1 cellular context compared by ENCODE assay signal in the genomic region with DNA sequence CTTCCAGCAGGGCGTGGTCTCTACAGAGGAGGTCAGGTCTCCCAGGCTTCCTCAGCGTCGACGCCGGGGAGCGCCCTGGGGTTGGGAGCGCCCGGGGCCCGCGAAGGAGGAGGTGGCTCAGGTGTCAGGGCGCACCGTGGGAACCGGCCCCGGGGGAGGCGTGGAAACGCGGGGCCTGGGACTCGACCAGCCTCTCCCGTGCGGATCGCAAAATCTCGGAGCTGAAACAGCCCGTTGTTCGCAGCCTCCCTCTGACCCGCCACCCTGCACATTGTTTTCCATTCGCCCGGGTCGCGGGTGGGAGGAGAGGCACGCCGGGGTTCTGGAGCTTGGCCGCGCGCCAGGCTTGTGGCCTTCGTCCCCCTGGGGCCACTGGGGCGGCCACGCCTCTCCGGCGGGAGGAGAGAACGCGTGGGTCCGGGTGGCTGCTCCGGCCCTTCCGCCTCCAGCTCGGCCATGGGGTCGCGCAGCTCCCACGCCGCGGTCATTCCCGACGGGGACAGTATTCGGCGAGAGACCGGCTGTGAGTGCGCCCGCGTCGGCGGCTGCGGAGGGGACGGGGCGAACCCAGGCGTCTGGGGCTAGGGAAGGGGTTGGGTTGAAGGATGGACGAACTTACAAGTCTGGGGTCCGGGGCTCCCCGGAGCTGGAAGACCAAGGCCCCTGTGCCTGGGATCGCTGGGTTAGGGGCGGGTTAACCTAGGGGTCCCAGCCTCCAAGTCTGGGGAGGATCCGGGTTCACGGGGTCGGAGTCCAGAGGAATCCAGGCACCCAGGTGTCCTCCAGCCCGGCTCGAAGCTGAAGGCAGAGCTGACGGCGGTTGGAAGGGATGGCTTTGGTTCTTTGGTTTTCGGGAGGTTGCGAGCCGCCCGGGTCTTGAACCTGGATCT.
TF ChIP-seq lines count a peak whose summit lies in the region.

A gene (plus strand): TSS at position 433 of the 890 bp plus-strand sequence. CDS start 24 bp downstream, at position 457.

TF ChIP-seq in HepG2, 621 proteins besides CTCF, POLR2A, EP300 and RAD21 (continued from another document and continues in another):
- TF ChIP-seq, protein P1, sequence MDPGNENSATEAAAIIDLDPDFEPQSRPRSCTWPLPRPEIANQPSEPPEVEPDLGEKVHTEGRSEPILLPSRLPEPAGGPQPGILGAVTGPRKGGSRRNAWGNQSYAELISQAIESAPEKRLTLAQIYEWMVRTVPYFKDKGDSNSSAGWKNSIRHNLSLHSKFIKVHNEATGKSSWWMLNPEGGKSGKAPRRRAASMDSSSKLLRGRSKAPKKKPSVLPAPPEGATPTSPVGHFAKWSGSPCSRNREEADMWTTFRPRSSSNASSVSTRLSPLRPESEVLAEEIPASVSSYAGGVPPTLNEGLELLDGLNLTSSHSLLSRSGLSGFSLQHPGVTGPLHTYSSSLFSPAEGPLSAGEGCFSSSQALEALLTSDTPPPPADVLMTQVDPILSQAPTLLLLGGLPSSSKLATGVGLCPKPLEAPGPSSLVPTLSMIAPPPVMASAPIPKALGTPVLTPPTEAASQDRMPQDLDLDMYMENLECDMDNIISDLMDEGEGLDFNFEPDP (CRISPR knock-in tag; conservative IDR thresholded peaks at IDR 0.05): no peak
- TF ChIP-seq HHEX (CRISPR knock-in tag; IDR thresholded peaks at IDR 0.05) (no peak), NR2F1 (CRISPR knock-in tag; IDR thresholded peaks at IDR 0.05) (no peak), CHD4 (IDR thresholded peaks at IDR 0.05; ENCODE audit: borderline replicate concordance, low read length) (no peak), IRF2 (CRISPR knock-in tag; IDR thresholded peaks at IDR 0.05) (no peak), ZNF292 (CRISPR knock-in tag; IDR thresholded peaks at IDR 0.05; ENCODE audit: borderline replicate concordance, low read depth) (0 out of 2 replicates have a peak, but pooled peaks have one; percentile 7), AGO1 (IDR thresholded peaks at IDR 0.05; ENCODE audit: low read depth, low read length, poor library complexity, severe bottlenecking) (no peak), AGO2 (optimal IDR thresholded peaks at IDR 0.05; ENCODE audit: low read depth, low read length) (peak; percentile 48), ZNF616 (CRISPR knock-in tag; IDR thresholded peaks at IDR 0.05; ENCODE audit: low read depth) (0 out of 2 replicates have a peak, but pooled peaks have one; percentile 37), MTA1 (CRISPR knock-in tag; IDR thresholded peaks at IDR 0.05; ENCODE audit: borderline replicate concordance) (peak; percentile 88; the same call in 1 of the 2 replicates), SALL1 (CRISPR knock-in tag; IDR thresholded peaks at IDR 0.05) (no peak; the same call in 1 of the 2 replicates), RARG (CRISPR knock-in tag; IDR thresholded peaks at IDR 0.05; ENCODE audit: low read depth) (no peak), ZSCAN9 (CRISPR knock-in tag; IDR thresholded peaks at IDR 0.05; ENCODE audit: borderline replicate concordance) (no peak), FLYWCH1 (CRISPR knock-in tag; IDR thresholded peaks at IDR 0.05) (0 out of 2 replicates have a peak, but pooled peaks have one; percentile 47), GATAD2A (CRISPR knock-in tag; IDR thresholded peaks at IDR 0.05) (peak; percentile 28; the same call in 1 of the 2 replicates), PAWR (CRISPR knock-in tag; IDR thresholded peaks at IDR 0.05; ENCODE audit: borderline replicate concordance) (no peak), ZNF552 (CRISPR knock-in tag; IDR thresholded peaks at IDR 0.05; ENCODE audit: borderline replicate concordance) (no peak), ZNF572 (CRISPR knock-in tag; IDR thresholded peaks at IDR 0.05) (peak; percentile 92), SETDB1 (CRISPR knock-in tag; IDR thresholded peaks at IDR 0.05; ENCODE audit: borderline replicate concordance) (0 out of 2 replicates have a peak, but pooled peaks have one; percentile 52), TCF7 (IDR thresholded peaks at IDR 0.05; ENCODE audit: low read depth) (no peak), ZNF850 (CRISPR knock-in tag; conservative IDR thresholded peaks at IDR 0.05) (no peak), MAFG (CRISPR knock-in tag; IDR thresholded peaks at IDR 0.05) (peak; percentile 27; the same call in 1 of the 2 replicates)
- TF ChIP-seq, protein P2, sequence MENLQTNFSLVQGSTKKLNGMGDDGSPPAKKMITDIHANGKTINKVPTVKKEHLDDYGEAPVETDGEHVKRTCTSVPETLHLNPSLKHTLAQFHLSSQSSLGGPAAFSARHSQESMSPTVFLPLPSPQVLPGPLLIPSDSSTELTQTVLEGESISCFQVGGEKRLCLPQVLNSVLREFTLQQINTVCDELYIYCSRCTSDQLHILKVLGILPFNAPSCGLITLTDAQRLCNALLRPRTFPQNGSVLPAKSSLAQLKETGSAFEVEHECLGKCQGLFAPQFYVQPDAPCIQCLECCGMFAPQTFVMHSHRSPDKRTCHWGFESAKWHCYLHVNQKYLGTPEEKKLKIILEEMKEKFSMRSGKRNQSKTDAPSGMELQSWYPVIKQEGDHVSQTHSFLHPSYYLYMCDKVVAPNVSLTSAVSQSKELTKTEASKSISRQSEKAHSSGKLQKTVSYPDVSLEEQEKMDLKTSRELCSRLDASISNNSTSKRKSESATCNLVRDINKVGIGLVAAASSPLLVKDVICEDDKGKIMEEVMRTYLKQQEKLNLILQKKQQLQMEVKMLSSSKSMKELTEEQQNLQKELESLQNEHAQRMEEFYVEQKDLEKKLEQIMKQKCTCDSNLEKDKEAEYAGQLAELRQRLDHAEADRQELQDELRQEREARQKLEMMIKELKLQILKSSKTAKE (CRISPR knock-in tag; IDR thresholded peaks at IDR 0.05; ENCODE audit: borderline replicate concordance): peak; percentile 37; the same call in 1 of the 2 replicates
- TF ChIP-seq, protein P3, sequence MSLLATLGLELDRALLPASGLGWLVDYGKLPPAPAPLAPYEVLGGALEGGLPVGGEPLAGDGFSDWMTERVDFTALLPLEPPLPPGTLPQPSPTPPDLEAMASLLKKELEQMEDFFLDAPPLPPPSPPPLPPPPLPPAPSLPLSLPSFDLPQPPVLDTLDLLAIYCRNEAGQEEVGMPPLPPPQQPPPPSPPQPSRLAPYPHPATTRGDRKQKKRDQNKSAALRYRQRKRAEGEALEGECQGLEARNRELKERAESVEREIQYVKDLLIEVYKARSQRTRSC (CRISPR knock-in tag; IDR thresholded peaks at IDR 0.05; ENCODE audit: low read depth): no peak
- TF ChIP-seq, protein P4, sequence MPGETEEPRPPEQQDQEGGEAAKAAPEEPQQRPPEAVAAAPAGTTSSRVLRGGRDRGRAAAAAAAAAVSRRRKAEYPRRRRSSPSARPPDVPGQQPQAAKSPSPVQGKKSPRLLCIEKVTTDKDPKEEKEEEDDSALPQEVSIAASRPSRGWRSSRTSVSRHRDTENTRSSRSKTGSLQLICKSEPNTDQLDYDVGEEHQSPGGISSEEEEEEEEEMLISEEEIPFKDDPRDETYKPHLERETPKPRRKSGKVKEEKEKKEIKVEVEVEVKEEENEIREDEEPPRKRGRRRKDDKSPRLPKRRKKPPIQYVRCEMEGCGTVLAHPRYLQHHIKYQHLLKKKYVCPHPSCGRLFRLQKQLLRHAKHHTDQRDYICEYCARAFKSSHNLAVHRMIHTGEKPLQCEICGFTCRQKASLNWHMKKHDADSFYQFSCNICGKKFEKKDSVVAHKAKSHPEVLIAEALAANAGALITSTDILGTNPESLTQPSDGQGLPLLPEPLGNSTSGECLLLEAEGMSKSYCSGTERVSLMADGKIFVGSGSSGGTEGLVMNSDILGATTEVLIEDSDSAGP (CRISPR knock-in tag; IDR thresholded peaks at IDR 0.05; ENCODE audit: borderline replicate concordance): peak; percentile 70; the same call in 1 of the 2 replicates
- TF ChIP-seq, protein P5, sequence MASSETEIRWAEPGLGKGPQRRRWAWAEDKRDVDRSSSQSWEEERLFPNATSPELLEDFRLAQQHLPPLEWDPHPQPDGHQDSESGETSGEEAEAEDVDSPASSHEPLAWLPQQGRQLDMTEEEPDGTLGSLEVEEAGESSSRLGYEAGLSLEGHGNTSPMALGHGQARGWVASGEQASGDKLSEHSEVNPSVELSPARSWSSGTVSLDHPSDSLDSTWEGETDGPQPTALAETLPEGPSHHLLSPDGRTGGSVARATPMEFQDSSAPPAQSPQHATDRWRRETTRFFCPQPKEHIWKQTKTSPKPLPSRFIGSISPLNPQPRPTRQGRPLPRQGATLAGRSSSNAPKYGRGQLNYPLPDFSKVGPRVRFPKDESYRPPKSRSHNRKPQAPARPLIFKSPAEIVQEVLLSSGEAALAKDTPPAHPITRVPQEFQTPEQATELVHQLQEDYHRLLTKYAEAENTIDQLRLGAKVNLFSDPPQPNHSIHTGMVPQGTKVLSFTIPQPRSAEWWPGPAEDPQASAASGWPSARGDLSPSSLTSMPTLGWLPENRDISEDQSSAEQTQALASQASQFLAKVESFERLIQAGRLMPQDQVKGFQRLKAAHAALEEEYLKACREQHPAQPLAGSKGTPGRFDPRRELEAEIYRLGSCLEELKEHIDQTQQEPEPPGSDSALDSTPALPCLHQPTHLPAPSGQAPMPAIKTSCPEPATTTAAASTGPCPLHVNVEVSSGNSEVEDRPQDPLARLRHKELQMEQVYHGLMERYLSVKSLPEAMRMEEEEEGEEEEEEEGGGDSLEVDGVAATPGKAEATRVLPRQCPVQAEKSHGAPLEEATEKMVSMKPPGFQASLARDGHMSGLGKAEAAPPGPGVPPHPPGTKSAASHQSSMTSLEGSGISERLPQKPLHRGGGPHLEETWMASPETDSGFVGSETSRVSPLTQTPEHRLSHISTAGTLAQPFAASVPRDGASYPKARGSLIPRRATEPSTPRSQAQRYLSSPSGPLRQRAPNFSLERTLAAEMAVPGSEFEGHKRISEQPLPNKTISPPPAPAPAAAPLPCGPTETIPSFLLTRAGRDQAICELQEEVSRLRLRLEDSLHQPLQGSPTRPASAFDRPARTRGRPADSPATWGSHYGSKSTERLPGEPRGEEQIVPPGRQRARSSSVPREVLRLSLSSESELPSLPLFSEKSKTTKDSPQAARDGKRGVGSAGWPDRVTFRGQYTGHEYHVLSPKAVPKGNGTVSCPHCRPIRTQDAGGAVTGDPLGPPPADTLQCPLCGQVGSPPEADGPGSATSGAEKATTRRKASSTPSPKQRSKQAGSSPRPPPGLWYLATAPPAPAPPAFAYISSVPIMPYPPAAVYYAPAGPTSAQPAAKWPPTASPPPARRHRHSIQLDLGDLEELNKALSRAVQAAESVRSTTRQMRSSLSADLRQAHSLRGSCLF (CRISPR knock-in tag; IDR thresholded peaks at IDR 0.05; ENCODE audit: borderline replicate concordance): no peak
- TF ChIP-seq, protein P6, sequence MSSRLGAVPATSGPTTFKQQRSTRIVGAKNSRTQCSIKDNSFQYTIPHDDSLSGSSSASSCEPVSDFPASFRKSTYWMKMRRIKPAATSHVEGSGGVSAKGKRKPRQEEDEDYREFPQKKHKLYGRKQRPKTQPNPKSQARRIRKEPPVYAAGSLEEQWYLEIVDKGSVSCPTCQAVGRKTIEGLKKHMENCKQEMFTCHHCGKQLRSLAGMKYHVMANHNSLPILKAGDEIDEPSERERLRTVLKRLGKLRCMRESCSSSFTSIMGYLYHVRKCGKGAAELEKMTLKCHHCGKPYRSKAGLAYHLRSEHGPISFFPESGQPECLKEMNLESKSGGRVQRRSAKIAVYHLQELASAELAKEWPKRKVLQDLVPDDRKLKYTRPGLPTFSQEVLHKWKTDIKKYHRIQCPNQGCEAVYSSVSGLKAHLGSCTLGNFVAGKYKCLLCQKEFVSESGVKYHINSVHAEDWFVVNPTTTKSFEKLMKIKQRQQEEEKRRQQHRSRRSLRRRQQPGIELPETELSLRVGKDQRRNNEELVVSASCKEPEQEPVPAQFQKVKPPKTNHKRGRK (CRISPR knock-in tag; IDR thresholded peaks at IDR 0.05): peak; percentile 41; the same call in 1 of the 2 replicates
- TF ChIP-seq, protein P7, sequence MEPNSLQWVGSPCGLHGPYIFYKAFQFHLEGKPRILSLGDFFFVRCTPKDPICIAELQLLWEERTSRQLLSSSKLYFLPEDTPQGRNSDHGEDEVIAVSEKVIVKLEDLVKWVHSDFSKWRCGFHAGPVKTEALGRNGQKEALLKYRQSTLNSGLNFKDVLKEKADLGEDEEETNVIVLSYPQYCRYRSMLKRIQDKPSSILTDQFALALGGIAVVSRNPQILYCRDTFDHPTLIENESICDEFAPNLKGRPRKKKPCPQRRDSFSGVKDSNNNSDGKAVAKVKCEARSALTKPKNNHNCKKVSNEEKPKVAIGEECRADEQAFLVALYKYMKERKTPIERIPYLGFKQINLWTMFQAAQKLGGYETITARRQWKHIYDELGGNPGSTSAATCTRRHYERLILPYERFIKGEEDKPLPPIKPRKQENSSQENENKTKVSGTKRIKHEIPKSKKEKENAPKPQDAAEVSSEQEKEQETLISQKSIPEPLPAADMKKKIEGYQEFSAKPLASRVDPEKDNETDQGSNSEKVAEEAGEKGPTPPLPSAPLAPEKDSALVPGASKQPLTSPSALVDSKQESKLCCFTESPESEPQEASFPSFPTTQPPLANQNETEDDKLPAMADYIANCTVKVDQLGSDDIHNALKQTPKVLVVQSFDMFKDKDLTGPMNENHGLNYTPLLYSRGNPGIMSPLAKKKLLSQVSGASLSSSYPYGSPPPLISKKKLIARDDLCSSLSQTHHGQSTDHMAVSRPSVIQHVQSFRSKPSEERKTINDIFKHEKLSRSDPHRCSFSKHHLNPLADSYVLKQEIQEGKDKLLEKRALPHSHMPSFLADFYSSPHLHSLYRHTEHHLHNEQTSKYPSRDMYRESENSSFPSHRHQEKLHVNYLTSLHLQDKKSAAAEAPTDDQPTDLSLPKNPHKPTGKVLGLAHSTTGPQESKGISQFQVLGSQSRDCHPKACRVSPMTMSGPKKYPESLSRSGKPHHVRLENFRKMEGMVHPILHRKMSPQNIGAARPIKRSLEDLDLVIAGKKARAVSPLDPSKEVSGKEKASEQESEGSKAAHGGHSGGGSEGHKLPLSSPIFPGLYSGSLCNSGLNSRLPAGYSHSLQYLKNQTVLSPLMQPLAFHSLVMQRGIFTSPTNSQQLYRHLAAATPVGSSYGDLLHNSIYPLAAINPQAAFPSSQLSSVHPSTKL (CRISPR knock-in tag; IDR thresholded peaks at IDR 0.05): 0 out of 2 replicates have a peak, but pooled peaks have one; percentile 17
- TF ChIP-seq, protein P8, sequence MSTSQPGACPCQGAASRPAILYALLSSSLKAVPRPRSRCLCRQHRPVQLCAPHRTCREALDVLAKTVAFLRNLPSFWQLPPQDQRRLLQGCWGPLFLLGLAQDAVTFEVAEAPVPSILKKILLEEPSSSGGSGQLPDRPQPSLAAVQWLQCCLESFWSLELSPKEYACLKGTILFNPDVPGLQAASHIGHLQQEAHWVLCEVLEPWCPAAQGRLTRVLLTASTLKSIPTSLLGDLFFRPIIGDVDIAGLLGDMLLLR (CRISPR knock-in tag; IDR thresholded peaks at IDR 0.05): no peak
- TF ChIP-seq, protein P9, sequence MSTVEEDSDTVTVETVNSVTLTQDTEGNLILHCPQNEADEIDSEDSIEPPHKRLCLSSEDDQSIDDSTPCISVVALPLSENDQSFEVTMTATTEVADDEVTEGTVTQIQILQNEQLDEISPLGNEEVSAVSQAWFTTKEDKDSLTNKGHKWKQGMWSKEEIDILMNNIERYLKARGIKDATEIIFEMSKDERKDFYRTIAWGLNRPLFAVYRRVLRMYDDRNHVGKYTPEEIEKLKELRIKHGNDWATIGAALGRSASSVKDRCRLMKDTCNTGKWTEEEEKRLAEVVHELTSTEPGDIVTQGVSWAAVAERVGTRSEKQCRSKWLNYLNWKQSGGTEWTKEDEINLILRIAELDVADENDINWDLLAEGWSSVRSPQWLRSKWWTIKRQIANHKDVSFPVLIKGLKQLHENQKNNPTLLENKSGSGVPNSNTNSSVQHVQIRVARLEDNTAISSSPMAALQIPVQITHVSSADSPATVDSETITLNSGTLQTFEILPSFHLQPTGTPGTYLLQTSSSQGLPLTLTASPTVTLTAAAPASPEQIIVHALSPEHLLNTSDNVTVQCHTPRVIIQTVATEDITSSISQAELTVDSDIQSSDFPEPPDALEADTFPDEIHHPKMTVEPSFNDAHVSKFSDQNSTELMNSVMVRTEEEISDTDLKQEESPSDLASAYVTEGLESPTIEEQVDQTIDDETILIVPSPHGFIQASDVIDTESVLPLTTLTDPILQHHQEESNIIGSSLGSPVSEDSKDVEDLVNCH (CRISPR knock-in tag; IDR thresholded peaks at IDR 0.05): no peak
- TF ChIP-seq, protein P10, sequence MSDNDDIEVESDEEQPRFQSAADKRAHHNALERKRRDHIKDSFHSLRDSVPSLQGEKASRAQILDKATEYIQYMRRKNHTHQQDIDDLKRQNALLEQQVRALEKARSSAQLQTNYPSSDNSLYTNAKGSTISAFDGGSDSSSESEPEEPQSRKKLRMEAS (IDR thresholded peaks at IDR 0.05): 0 out of 2 replicates have a peak, but pooled peaks have one; percentile 41
